1 cellular context compared by ENCODE assay signal in the genomic region with DNA sequence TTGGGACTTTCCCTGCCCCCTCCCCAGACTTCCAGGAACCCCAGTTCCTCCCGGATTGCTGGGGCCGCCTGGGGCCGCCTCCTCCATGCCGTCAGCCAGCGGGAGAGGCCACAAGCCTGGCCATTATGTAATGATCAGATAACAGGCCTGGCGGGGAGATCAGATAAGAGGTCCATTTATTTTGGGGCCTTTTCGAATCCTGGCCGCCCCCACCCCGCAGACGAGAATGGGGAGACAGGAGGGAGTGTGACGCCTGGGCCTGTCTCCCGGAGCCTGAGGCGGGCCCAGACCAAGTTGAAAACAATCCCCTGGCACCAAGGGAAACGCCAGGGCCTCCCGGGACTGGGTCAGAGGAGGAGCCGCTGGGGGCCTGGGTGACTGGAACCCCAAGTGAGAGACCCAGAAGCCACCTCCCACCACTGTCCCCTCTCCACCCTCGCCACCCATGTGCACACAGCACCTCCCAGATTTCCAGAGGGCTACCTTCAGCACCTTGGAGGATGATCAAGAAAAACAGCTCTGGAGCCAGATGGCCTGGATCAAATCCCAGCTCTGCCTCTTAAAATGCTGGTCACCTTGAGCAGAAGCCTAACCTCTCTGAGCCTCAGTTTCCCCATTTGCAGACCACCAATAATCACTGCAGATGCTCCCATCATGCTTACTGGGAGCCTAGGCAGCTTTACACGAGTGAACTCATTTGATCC.
A peak's percentile ranks its signal among the peaks of the same experiment; 100 is the strongest.
TF ChIP-seq lines count a peak whose summit lies in the region.

No MANE protein-coding gene starts in this region.

TF ChIP-seq in K562, 482 proteins besides CTCF, POLR2A, EP300 and RAD21 (continued from another document and continues in another):
- TF ChIP-seq ZNF318 (IDR thresholded peaks at IDR 0.05; ENCODE audit: borderline replicate concordance in 1 of 2, low read depth in 1 of 2) = no peak
- TF ChIP-seq POLR3A (IDR thresholded peaks at IDR 0.05; ENCODE audit: borderline replicate concordance, extremely low read depth, insufficient read depth, insufficient read length) = no peak
- TF ChIP-seq DPF2 (IDR thresholded peaks at IDR 0.05) = 0 out of 2 replicates have a peak, but pooled peaks have one; percentile 48
- no peak for TF ChIP-seq ZNF212 (CRISPR knock-in tag; IDR thresholded peaks at IDR 0.05)
- TF ChIP-seq, protein P1, sequence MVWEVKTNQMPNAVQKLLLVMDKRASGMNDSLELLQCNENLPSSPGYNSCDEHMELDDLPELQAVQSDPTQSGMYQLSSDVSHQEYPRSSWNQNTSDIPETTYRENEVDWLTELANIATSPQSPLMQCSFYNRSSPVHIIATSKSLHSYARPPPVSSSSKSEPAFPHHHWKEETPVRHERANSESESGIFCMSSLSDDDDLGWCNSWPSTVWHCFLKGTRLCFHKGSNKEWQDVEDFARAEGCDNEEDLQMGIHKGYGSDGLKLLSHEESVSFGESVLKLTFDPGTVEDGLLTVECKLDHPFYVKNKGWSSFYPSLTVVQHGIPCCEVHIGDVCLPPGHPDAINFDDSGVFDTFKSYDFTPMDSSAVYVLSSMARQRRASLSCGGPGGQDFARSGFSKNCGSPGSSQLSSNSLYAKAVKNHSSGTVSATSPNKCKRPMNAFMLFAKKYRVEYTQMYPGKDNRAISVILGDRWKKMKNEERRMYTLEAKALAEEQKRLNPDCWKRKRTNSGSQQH (CRISPR knock-in tag; IDR thresholded peaks at IDR 0.05) = no peak
- TF ChIP-seq SP1 (CRISPR knock-in tag; IDR thresholded peaks at IDR 0.05) = 0 out of 2 replicates have a peak, but pooled peaks have one; percentile 34
- TF ChIP-seq ATF2 (CRISPR knock-in tag; IDR thresholded peaks at IDR 0.05) = no peak
- TF ChIP-seq PYGO2 (tag; IDR thresholded peaks at IDR 0.05) = no peak
- TF ChIP-seq JUNB (CRISPR knock-in tag; conservative IDR thresholded peaks at IDR 0.05) = no peak
- TF ChIP-seq SREBF1 (IDR thresholded peaks at IDR 0.05; ENCODE audit: borderline replicate concordance, low read depth, low read length) = no peak
- no peak for TF ChIP-seq ZNF143 (CRISPR knock-in tag; IDR thresholded peaks at IDR 0.05)
- TF ChIP-seq CC2D1A (IDR thresholded peaks at IDR 0.05) = no peak
- TF ChIP-seq GABPB2 (CRISPR knock-in tag; conservative IDR thresholded peaks at IDR 0.05) = no peak
- TF ChIP-seq MGA (IDR thresholded peaks at IDR 0.05) = 0 out of 2 replicates have a peak, but pooled peaks have one; percentile 27
- peak; percentile 69 for TF ChIP-seq SMAD4 (CRISPR knock-in tag; conservative IDR thresholded peaks at IDR 0.05)
- TF ChIP-seq ELF4 (CRISPR knock-in tag; IDR thresholded peaks at IDR 0.05) = no peak
